In the genomic region with DNA sequence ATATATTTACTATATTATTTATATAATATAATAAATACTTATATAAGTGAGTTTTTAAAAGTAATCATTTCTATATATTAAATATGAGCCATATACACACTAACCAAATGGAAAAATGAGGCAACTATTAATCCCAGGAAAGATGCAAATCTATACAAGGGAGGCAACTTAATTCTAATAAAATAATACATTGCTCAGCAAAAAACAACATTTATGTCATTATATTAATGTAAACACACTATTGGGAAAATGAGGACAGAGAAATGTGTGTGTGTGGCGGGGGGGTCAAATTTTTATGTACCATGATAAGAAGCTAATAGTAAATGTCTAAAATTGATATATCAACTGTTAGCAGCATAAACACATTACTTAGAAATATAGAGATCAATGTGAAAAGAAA, we compare ENCODE assay signal across 18 cellular contexts. TPM values are rescaled to one million over a fixed set of nuclear protein-coding genes. Genes with fewer than 3 reads are reported as not detected.
DNase-seq lines count a peak whose midpoint lies in the region; ATAC-seq, FAIRE-seq and TF ChIP-seq lines count a peak whose summit lies in the region.
"Had no signal": no experiment of that assay in that cellular context is flagged by ENCODE, and none has a peak within 500 bp of the region (broad histone marks: within the 10 kb centered on the region; RNA-seq: fewer than 3 reads in every experiment).

No MANE protein-coding gene starts in this region.

- DNase-seq in neural progenitor cell (ENCODE audit: low spot score), result no peak
- DNase-seq: CD4-positive, alpha-beta memory T cell; DMS153; DMS79; GF-D8; GOT3; H7; HFFc6; KBM-7 had no signal

- H3K9me3 ChIP-seq in skeletal muscle tissue (ENCODE audit: control insufficient read depth in 3 of 3, low read length in 3 of 3), result no peaks in the 10 kb centered on the region
- H3K9me3 ChIP-seq in neural progenitor cell (ENCODE audit: low read depth), result peaks cover 3% of the 10 kb centered on the region

- H3K79me2 ChIP-seq in neural progenitor cell (ENCODE audit: low read depth), result no peaks in the 10 kb centered on the region

- no peak overlapping the region for H3K27ac Mint-ChIP-seq in neural progenitor cell
- H3K27ac Mint-ChIP-seq: CD14-positive monocyte; CD4-positive, alpha-beta memory T cell had no signal

- H2AFZ ChIP-seq in neural progenitor cell (replicated peaks), result no peak overlapping the region

- no peak overlapping the region for H3K9ac ChIP-seq in skeletal muscle tissue (ENCODE audit: low read depth in 1 of 3, low read length in 3 of 3)
- no peak overlapping the region for H3K9ac ChIP-seq in neural progenitor cell
- H3K9ac ChIP-seq: BLaER1 had no signal

- no peak overlapping the region for H3K4me3 ChIP-seq in skeletal muscle tissue (ENCODE audit: low read length in 3 of 3)
- no peak overlapping the region for H3K4me3 ChIP-seq in neural progenitor cell
- H3K4me3 ChIP-seq: BLaER1 had no signal

- no peaks in the 10 kb centered on the region for H3F3A ChIP-seq in neural progenitor cell (ENCODE audit: low read depth)

- peaks cover 23% of the 10 kb centered on the region for H3K9me3 Mint-ChIP-seq in neural progenitor cell

- no peak for TF ChIP-seq CTCF in neural progenitor cell (IDR thresholded peaks at IDR 0.05)

- peaks cover under 1 to 8% (median 6%) of the 10 kb centered on the region in 3 donors for H3K36me3 ChIP-seq in skeletal muscle tissue (ENCODE audit: control insufficient read depth in 3 of 3, insufficient read depth in 3 of 3, low read length in 3 of 3)
- peaks cover 10% of the 10 kb centered on the region for H3K36me3 ChIP-seq in neural progenitor cell

- ATAC-seq in HG03095 (IDR thresholded peaks at IDR 0.05; ENCODE audit: unreplicated experiment) (no peak), GM18858 (IDR thresholded peaks at IDR 0.05; ENCODE audit: unreplicated experiment) (no peak)
- ATAC-seq: HCT116 had no signal

- H3K4me1 ChIP-seq in skeletal muscle tissue (ENCODE audit: control insufficient read depth in 3 of 3, insufficient read depth in 3 of 3, low read length in 3 of 3) (peaks cover 24 to 50% (median 44%) of the 10 kb centered on the region in 3 donors), neural progenitor cell (no peaks in the 10 kb centered on the region)

- FAIRE-seq in A204.1 (lab: Jason Lieb, UNC), result peak; percentile 74
- FAIRE-seq in G401.6 (lab: Jason Lieb, UNC), result peak; percentile 50
- peak; percentile 24 for FAIRE-seq in colon (lab: Jason Lieb, UNC)

- H3K27me3 ChIP-seq in skeletal muscle tissue (ENCODE audit: control insufficient read depth in 3 of 3, insufficient read depth in 3 of 3, low read length in 3 of 3) (no peaks in the 10 kb centered on the region), neural progenitor cell (no peaks in the 10 kb centered on the region)
- H3K27me3 ChIP-seq: BLaER1 had no signal

- H3K27me3 Mint-ChIP-seq in neural progenitor cell (ENCODE audit: insufficient read depth, low read depth), result no peaks in the 10 kb centered on the region
- H3K27me3 Mint-ChIP-seq: CD4-positive, alpha-beta memory T cell had no signal

- peaks cover 60% of the 10 kb centered on the region for H3K36me3 Mint-ChIP-seq in neural progenitor cell

- no peak overlapping the region for H3K4me3 Mint-ChIP-seq in neural progenitor cell
- H3K4me3 Mint-ChIP-seq: CD14-positive monocyte; CD4-positive, alpha-beta memory T cell; HFFc6 had no signal

- H3K4me1 Mint-ChIP-seq in neural progenitor cell, result peaks cover 14% of the 10 kb centered on the region
- H3K4me1 Mint-ChIP-seq: CD14-positive monocyte; CD4-positive, alpha-beta memory T cell had no signal

- no peak overlapping the region for H3K4me2 ChIP-seq in neural progenitor cell
- H3K4me2 ChIP-seq: BLaER1 had no signal

- no peaks in the 10 kb centered on the region for H4K20me1 ChIP-seq in neural progenitor cell (ENCODE audit: low read depth)
- H4K20me1 ChIP-seq: BLaER1 had no signal

- H3K27ac ChIP-seq in skeletal muscle tissue (ENCODE audit: low read depth, low read length) (peak overlapping the region; percentile 96), neural progenitor cell (no peak overlapping the region)
- H3K27ac ChIP-seq: BLaER1 had no signal

RNA-seq across cellular contexts. Expression of gene DGKI, which starts 23.3 kb away (rescaled TPM):
- 1.0 TPM for total RNA-seq in skeletal muscle tissue
- 3.4 and 5.5 TPM in 2 replicates for total RNA-seq in neural progenitor cell (ENCODE audit: low replicate concordance)
